In the genomic region with DNA sequence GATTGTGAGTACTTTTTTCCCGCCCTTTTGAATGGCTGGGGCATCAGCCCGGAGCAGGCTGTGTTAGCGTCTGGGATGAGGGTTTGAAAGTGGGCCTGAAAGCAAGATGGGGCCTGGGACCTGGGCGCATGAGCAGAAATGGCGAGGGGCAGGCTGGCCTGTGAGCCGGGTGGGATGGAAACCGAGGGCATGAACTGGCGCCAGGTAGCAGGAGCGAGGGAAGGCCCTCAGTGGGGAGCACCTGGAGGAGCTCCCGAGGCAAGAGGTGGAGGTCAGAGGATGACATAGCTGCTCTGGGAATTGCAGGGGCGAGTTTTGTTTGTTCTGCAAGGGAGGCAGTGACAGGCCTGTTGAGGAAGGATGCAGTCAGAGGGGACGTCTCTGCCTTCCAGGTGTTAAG, we compare ENCODE assay signal across 22 cellular contexts.
"Had no signal": no experiment of that assay in that cellular context is flagged by ENCODE, and none has a peak within 500 bp of the region (broad histone marks: within the 10 kb centered on the region; RNA-seq: fewer than 3 reads in every experiment).

No MANE protein-coding gene starts in this region.

- H3K27me3 Mint-ChIP-seq: activated naive CD4-positive, alpha-beta T cell treated with anti-CD3 and anti-CD28 coated beads, Interleukin-2, amount 50 U/mL, for 24 hours; brain; type B pancreatic cell had no signal

- H3K4me1 ChIP-seq: foreskin keratinocyte, lower lobe of right lung had no signal

- H3K4me3 ChIP-seq: lower lobe of right lung, ovary, smooth muscle cell, thoracic aorta had no signal

- H3K4me2 ChIP-seq: smooth muscle cell had no signal

- H3K4me1 Mint-ChIP-seq: WTC11 had no signal

- ATAC-seq: foreskin keratinocyte; left lobe of liver; sciatic nerve; stimulated activated naive B cell treated with anti-CD40 and anti-IgM and Interleukin-4, amounts not matched to agents 10 μg/mL and 1 μg/mL and 100 μg/mL, for 72 hours; WTC11 had no signal

- H3K4me3 Mint-ChIP-seq: activated naive CD4-positive, alpha-beta T cell treated with anti-CD3 and anti-CD28 coated beads, Interleukin-2, amount 50 U/mL, for 24 hours; activated T-helper 1 cell treated with anti-CD3 and anti-CD28 coated beads, Interleukin-12 subunit alpha, Interleukin-12 subunit beta, Interleukin-2, Interleukin-4 antibody, amounts not matched to agents 30 ng/mL and 10 ng/mL and 1 ng/mL, durations not matched to agents 14 hours and 24 hours and 36 hours; brain; immature natural killer cell; naive B cell; stimulated activated naive B cell treated with anti-CD40 and anti-IgM and Interleukin-4, amounts not matched to agents 10 μg/mL and 1 μg/mL and 100 μg/mL, for 72 hours; type B pancreatic cell; WTC11 had no signal

- H3K27me3 ChIP-seq: foreskin keratinocyte, ovary had no signal

- H3K36me3 Mint-ChIP-seq: activated naive CD4-positive, alpha-beta T cell treated with anti-CD3 and anti-CD28 coated beads, Interleukin-2, amount 50 U/mL, for 24 hours; immature natural killer cell; naive B cell; stimulated activated naive B cell treated with anti-CD40 and anti-IgM and Interleukin-4, amounts not matched to agents 10 μg/mL and 1 μg/mL and 100 μg/mL, for 72 hours; WTC11 had no signal

- H3K9me3 Mint-ChIP-seq: activated T-helper 1 cell treated with anti-CD3 and anti-CD28 coated beads, Interleukin-12 subunit alpha, Interleukin-12 subunit beta, Interleukin-2, Interleukin-4 antibody, amounts not matched to agents 30 ng/mL and 10 ng/mL and 1 ng/mL, durations not matched to agents 14 hours and 24 hours and 36 hours; immature natural killer cell; type B pancreatic cell; WTC11 had no signal

- H3K9me3 ChIP-seq: lower lobe of right lung, ovary, thoracic aorta had no signal

- DNase-seq: activated CD4-positive, alpha-beta T cell treated with anti-CD3 and anti-CD28 coated beads, Interleukin-2, amount 50 U/mL, for 48 hours; activated gamma-delta T cell treated with Interleukin-2 at 50 U/mL for 16 hours; aorta; caudate nucleus; effector memory CD4-positive, alpha-beta T cell; foreskin keratinocyte; immature natural killer cell; lower lobe of right lung; naive B cell; ovary; stimulated activated CD4-positive, alpha-beta T cell treated with anti-CD3 and anti-CD28 coated beads, Interleukin-15, amount 100 ng/mL, for 24 hours; stimulated activated naive B cell treated with anti-CD40 and anti-IgM and Interleukin-4, amounts not matched to agents 10 μg/mL and 1 μg/mL and 100 μg/mL, for 72 hours; T1000 had no signal

- H3K27ac Mint-ChIP-seq: activated naive CD4-positive, alpha-beta T cell treated with anti-CD3 and anti-CD28 coated beads, Interleukin-2, amount 50 U/mL, for 24 hours; activated T-helper 1 cell treated with anti-CD3 and anti-CD28 coated beads, Interleukin-12 subunit alpha, Interleukin-12 subunit beta, Interleukin-2, Interleukin-4 antibody, amounts not matched to agents 30 ng/mL and 10 ng/mL and 1 ng/mL, durations not matched to agents 14 hours and 24 hours and 36 hours; stimulated activated naive B cell treated with anti-CD40 and anti-IgM and Interleukin-4, amounts not matched to agents 10 μg/mL and 1 μg/mL and 100 μg/mL, for 72 hours; type B pancreatic cell had no signal

- H3K27ac ChIP-seq: foreskin keratinocyte, lower lobe of right lung, ovary, thoracic aorta had no signal

- H3K36me3 ChIP-seq: lower lobe of right lung, ovary, thoracic aorta had no signal
